In genomic region chr21:35674895-35675470, GRCh38 we compare ENCODE assay signal across 28 cellular contexts.
DNase-seq lines count a peak whose midpoint lies in the region; ATAC-seq and TF ChIP-seq lines count a peak whose summit lies in the region.
"Had no signal": no experiment of that assay in that cellular context is flagged by ENCODE, and none has a peak within 500 bp of the region (broad histone marks: within the 10 kb centered on the region; RNA-seq: fewer than 3 reads in every experiment).

No MANE protein-coding gene starts in this region.

- no peak overlapping the region for H3K27ac ChIP-seq in DND-41 (ENCODE audit: low read length)
- no peak overlapping the region for H3K27ac ChIP-seq in KMS-11
- H3K27ac ChIP-seq in ovary, result no peak overlapping the region
- H3K27ac ChIP-seq: A549, breast epithelium, gastroesophageal sphincter, left ventricle myocardium inferior, neutrophil, SJSA1 had no signal

- no peak overlapping the region for H2AFZ ChIP-seq in DND-41 (ENCODE audit: low read depth, low read length)
- H2AFZ ChIP-seq in KMS-11 (ENCODE audit: low read depth), result no peak overlapping the region

- H3K4me3 ChIP-seq in DND-41 (ENCODE audit: low read depth in 1 of 2, low read length in 2 of 2), result no peak overlapping the region
- H3K4me3 ChIP-seq in KMS-11 (IDR thresholded peaks at IDR 0.05; ENCODE audit: insufficient read depth, low read depth, low read length), result no peak overlapping the region
- no peak overlapping the region for H3K4me3 ChIP-seq in astrocyte of the spinal cord (ENCODE audit: low read depth, low read length)
- no peak overlapping the region for H3K4me3 ChIP-seq in ovary
- H3K4me3 ChIP-seq: A549, breast epithelium, gastroesophageal sphincter, left ventricle myocardium inferior, SJSA1 had no signal

- H3K4me2 ChIP-seq in DND-41 (ENCODE audit: insufficient read depth, low read length), result no peak overlapping the region
- H3K4me2 ChIP-seq in KMS-11, result peak overlapping the region; percentile 32; the same call in 1 of the 2 replicates
- H3K4me2 ChIP-seq: A549 had no signal

- H3K79me2 ChIP-seq in DND-41 (ENCODE audit: insufficient read depth, low read length), result no peaks in the 10 kb centered on the region
- H3K79me2 ChIP-seq in KMS-11 (ENCODE audit: insufficient read depth, low read depth), result no peaks in the 10 kb centered on the region

- WGBS in ovary, 3 donors, result 33 to 52% (median 40%) methylated on average over 7 of the region's 7 CpGs

- ATAC-seq in DND-41 (ENCODE audit: insufficient read depth, low read depth), result peak; percentile 77
- ATAC-seq: A549; CD8-positive, alpha-beta T cell; esophagus mucosa; gastroesophageal sphincter had no signal

- DNase-seq in DND-41 (peak; percentile 55), astrocyte of the spinal cord (ENCODE audit: low read depth, low spot score) (peak; percentile 34), kidney glomerular epithelial cell (lab: John Stamatoyannopoulos, UW) (peak; percentile 12), ovary (no peak), HT-29 (ENCODE audit: low spot score) (no peak)
- DNase-seq in effector CD4-positive, alpha-beta T cell, result no peak
- DNase-seq in stimulated activated CD4-positive, alpha-beta T cell treated with anti-CD3 and anti-CD28 coated beads, Interleukin-2, amount 100 ng/mL, for 48 hours, result no peak
- DNase-seq: activated CD4-positive, alpha-beta T cell treated with anti-CD3 and anti-CD28 coated beads for 1 hour; activated gamma-delta T cell treated with Interleukin-2 at 50 U/mL for 16 hours; activated T-cell treated with anti-CD3 and anti-CD28 coated beads, Interleukin-2, amount 50 U/mL, for 24 hours; CD8-positive, alpha-beta T cell; cortex of kidney; GDM1; left ventricle myocardium inferior; naive B cell; NCI-H1417; NCI-H2081; NCI-H345; NCI-H748 treated with DMSO at 0.1 percent for 48 hours; RPMI8226; stimulated activated CD4-positive, alpha-beta T cell treated with anti-CD3 and anti-CD28 coated beads, Interleukin-2, amount 100 ng/mL, for 24 hours had no signal

- H4K20me1 ChIP-seq in DND-41 (ENCODE audit: insufficient read depth, low read length) (no peaks in the 10 kb centered on the region), KMS-11 (ENCODE audit: insufficient read depth) (no peaks in the 10 kb centered on the region)

- TF ChIP-seq EP300 in ovary (IDR thresholded peaks at IDR 0.05), result no peak

- H3K27me3 ChIP-seq in DND-41 (ENCODE audit: insufficient read depth, low read length, poor library complexity), result no peaks in the 10 kb centered on the region
- peaks cover 26% of the 10 kb centered on the region; the same call in 1 of the 2 replicates for H3K27me3 ChIP-seq in KMS-11 (ENCODE audit: insufficient read depth, low read depth)
- H3K27me3 ChIP-seq in ovary, result no peaks in the 10 kb centered on the region
- H3K27me3 ChIP-seq: breast epithelium, neutrophil, SJSA1 had no signal

- H3K36me3 ChIP-seq in DND-41 (ENCODE audit: insufficient read depth, low read length), result no peaks in the 10 kb centered on the region
- H3K36me3 ChIP-seq in KMS-11 (ENCODE audit: insufficient read depth), result no peaks in the 10 kb centered on the region
- H3K36me3 ChIP-seq in ovary, result no peaks in the 10 kb centered on the region
- H3K36me3 ChIP-seq: breast epithelium, gastroesophageal sphincter, left ventricle myocardium inferior, neutrophil, SJSA1 had no signal

- H3K9ac ChIP-seq in DND-41 (ENCODE audit: low read depth, low read length), result no peak overlapping the region
- H3K9ac ChIP-seq in KMS-11, result no peak overlapping the region

- in situ Hi-C loops in astrocyte of the spinal cord (cut with HindIII; ENCODE audit: low sequenced_read_pairs), result no loop called here

- intact Hi-C loops in ovary (cut with DNase I), result no loop called here

- TF ChIP-seq CTCF in DND-41 (IDR thresholded peaks at IDR 0.05; ENCODE audit: borderline replicate concordance, extremely low read depth, low read length, poor library complexity, severe bottlenecking) (peak; percentile 44), KMS-11 (conservative IDR thresholded peaks at IDR 0.05; ENCODE audit: low read depth, low read length) (no peak), astrocyte of the spinal cord (IDR thresholded peaks at IDR 0.05; ENCODE audit: low read depth, low read length) (no peak), ovary (IDR thresholded peaks at IDR 0.05) (no peak)

- no peak for TF ChIP-seq POLR2A in ovary (IDR thresholded peaks at IDR 0.05)

- no peaks in the 10 kb centered on the region for H3K9me3 ChIP-seq in DND-41 (ENCODE audit: insufficient read depth, low read length, severe bottlenecking)
- H3K9me3 ChIP-seq in ovary, result no peaks in the 10 kb centered on the region
- H3K9me3 ChIP-seq: A549, breast epithelium, gastroesophageal sphincter, left ventricle myocardium inferior, neutrophil, SJSA1 had no signal

- H3K4me1 ChIP-seq in DND-41 (ENCODE audit: insufficient read depth, low read length) (peaks cover 29% of the 10 kb centered on the region), KMS-11 (ENCODE audit: low read depth, poor library complexity, severe bottlenecking) (peaks cover 17% of the 10 kb centered on the region), ovary (ENCODE audit: insufficient read depth) (no peaks in the 10 kb centered on the region)
- H3K4me1 ChIP-seq: A549, gastroesophageal sphincter, left ventricle myocardium inferior, SJSA1 had no signal

Comparison
In these comparisons a context has a peak if more than half of its experiments do, and no peak if none do; other contexts are left out.
1. DNase-seq: peak in DND-41 (single experiment), astrocyte of the spinal cord (single experiment) and kidney glomerular epithelial cell (single experiment); none in ovary (0 of 5), HT-29 (single experiment), effector CD4-positive, alpha-beta T cell (single experiment) and stimulated activated CD4-positive, alpha-beta T cell treated with anti-CD3 and anti-CD28 coated beads, Interleukin-2, amount 100 ng/mL, for 48 hours (0 of 2).